ENCODE assay signal across 8 cellular contexts in the genomic region with DNA sequence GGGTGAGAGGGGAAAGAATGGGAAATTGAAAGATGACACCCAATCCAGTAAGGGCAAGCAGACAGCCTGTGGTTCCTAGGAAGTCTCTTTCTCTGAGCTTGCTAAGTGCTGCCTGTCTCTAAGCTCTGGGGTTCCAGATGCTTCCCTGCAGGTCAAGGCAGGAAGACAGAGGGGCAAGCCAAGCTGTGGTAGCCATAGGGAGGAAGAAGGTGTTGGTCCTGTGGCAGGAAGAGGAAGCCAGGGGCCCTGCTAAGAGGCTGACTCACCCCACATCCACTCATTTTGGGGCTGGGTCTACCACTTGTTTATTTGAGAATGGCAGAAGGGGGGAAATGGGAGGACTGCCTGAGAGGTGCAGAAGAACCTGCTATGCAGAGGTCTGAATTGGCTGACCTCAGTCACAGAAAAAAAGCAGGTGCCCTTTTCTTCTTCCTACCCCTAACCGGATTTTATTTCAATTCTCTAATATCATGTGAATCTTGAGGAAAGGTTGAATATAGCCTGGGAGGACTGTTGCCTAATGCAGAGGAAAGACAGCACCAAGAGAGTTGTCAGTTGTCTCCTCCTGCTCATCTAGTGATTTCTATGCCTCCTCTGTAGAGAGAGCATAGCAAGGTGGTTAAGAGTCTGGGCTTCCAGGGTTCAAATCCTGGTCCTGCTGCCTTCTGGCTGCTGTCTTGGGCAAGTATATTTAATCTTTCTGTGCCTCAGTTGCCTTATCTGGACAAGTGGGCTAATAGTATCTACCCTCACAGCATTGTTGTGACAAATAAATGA. TPM values are rescaled to one million over a fixed set of nuclear protein-coding genes. Genes with fewer than 3 reads are reported as not detected.
DNase-seq lines count a peak whose midpoint lies in the region; ATAC-seq and TF ChIP-seq lines count a peak whose summit lies in the region.

No MANE protein-coding gene starts in this region.

- H2BK20ac ChIP-seq in IMR-90 (ENCODE audit: low read depth, low read length), result no peak overlapping the region; the same call in 1 of the 2 replicates

- H2BK5ac ChIP-seq in IMR-90 (ENCODE audit: low read depth, low read length, poor library complexity, severe bottlenecking), result no peak overlapping the region

- peaks cover 0 to 4% of the 10 kb centered on the region in 2 donors for H3K9me3 Mint-ChIP-seq in activated T-cell treated with anti-CD3 and anti-CD28 coated beads, Interleukin-2, amount 50 U/mL, for 72 hours

- H3K9me1 ChIP-seq in IMR-90 (ENCODE audit: insufficient read depth, low read length), result no peaks in the 10 kb centered on the region; the same call in 1 of the 2 replicates

- H3K36me3 ChIP-seq in BLaER1 treated with 17β-estradiol and CSF1 and Interleukin-3, amounts not matched to agents 10 nM and 100 nM, result no peaks in the 10 kb centered on the region
- H3K36me3 ChIP-seq in IMR-90 (ENCODE audit: control insufficient read depth, insufficient read depth, low read length) (no peaks in the 10 kb centered on the region), muscle layer of colon (ENCODE audit: insufficient read depth, low read length) (no peaks in the 10 kb centered on the region)

- no CpG with 5 or more reads among the region's 1 CpG for WGBS in IMR-90 (ENCODE audit: extremely low coverage in 2 of 2, insufficient read length in 1 of 2), 2 experiments

- peak overlapping the region; percentile 32 to 82 (median 62) for H3K4me2 ChIP-seq in BLaER1 treated with 17β-estradiol and CSF1 and Interleukin-3, amounts not matched to agents 10 nM and 100 nM
- no peak overlapping the region for H3K4me2 ChIP-seq in IMR-90 (ENCODE audit: low read depth, low read length)

- no peak overlapping the region for H3K4me3 ChIP-seq in BLaER1 treated with 17β-estradiol and CSF1 and Interleukin-3, amounts not matched to agents 10 nM and 100 nM
- H3K4me3 ChIP-seq in IMR-90 (ENCODE audit: insufficient read depth, low read depth, low read length) (no peak overlapping the region), muscle layer of colon (ENCODE audit: low read depth in 1 of 2, low read length in 2 of 2) (peak overlapping the region in 1 of 2 donors; percentile 55)

- peak overlapping the region; percentile 47 for H3K27ac Mint-ChIP-seq in activated T-cell treated with anti-CD3 and anti-CD28 coated beads, Interleukin-2, amount 50 U/mL, for 72 hours

- DNase-seq in IMR-90 (no peak), GM10248 (ENCODE audit: extremely low spot score) (no peak), C1 segment of cervical spinal cord (lab: John Stamatoyannopoulos, UW) (no peak), AG08396 (ENCODE audit: low spot score) (no peak)
- DNase-seq in activated T-cell treated with anti-CD3 and anti-CD28 coated beads, Interleukin-2, amount 50 U/mL, for 72 hours, result peak; percentile 65 to 74

- in situ Hi-C loops in IMR-90 (cut with MboI; ENCODE audit: low sequenced_read_pairs), result no loop called here

- H3K9ac ChIP-seq in BLaER1 treated with 17β-estradiol and CSF1 and Interleukin-3, amounts not matched to agents 10 nM and 100 nM, result no peak overlapping the region
- no peak overlapping the region for H3K9ac ChIP-seq in IMR-90 (ENCODE audit: low read depth, low read length)
- no peak overlapping the region for H3K9ac ChIP-seq in muscle layer of colon (ENCODE audit: low read length)

- no peak for TF ChIP-seq POLR2A in IMR-90 (IDR thresholded peaks at IDR 0.05; ENCODE audit: low read depth, low read length)

- no peak overlapping the region for H3K27ac ChIP-seq in BLaER1 treated with 17β-estradiol and CSF1 and Interleukin-3, amounts not matched to agents 10 nM and 100 nM
- no peak overlapping the region for H3K27ac ChIP-seq in IMR-90 (ENCODE audit: insufficient read depth, low read length)
- peak overlapping the region; percentile 31 for H3K27ac ChIP-seq in muscle layer of colon (ENCODE audit: low read depth, low read length)

- H4K91ac ChIP-seq in IMR-90 (ENCODE audit: insufficient read depth, low read depth, low read length), result peak overlapping the region; percentile 41; the same call in 1 of the 2 replicates

- BruUV-seq in IMR-90 (replicated peaks; lab: Mats Ljungman, UMichigan), result no TSS peak

- no peak for TF ChIP-seq CTCF in IMR-90 (conservative IDR thresholded peaks at IDR 0.05; ENCODE audit: low read depth, low read length)
- TF ChIP-seq CTCF in GM10248 (IDR thresholded peaks at IDR 0.05; ENCODE audit: control extremely low read depth, extremely low read depth, low read depth, missing control alignments), result no peak

- TF ChIP-seq RAD21 in IMR-90 (IDR thresholded peaks at IDR 0.05; ENCODE audit: low read length), result no peak

- POLR2A ChIA-PET in IMR-90 (lab: Charles Lee; ENCODE audit: unreplicated experiment), result no interaction called here
- POLR2A ChIA-PET in GM10248 (lab: Yijun Ruan, JAX), result no interaction called here

- H2BK15ac ChIP-seq in IMR-90 (ENCODE audit: low read depth, low read length), result no peak overlapping the region

- H3K4me1 ChIP-seq in BLaER1 treated with 17β-estradiol and CSF1 and Interleukin-3, amounts not matched to agents 10 nM and 100 nM, result peaks cover 50 to 75% (median 55%) of the 10 kb centered on the region in 10 experiments
- H3K4me1 ChIP-seq in IMR-90 (ENCODE audit: control insufficient read depth, insufficient read depth, low read length), result peaks cover 2% of the 10 kb centered on the region; the same call in 1 of the 2 replicates
- peaks cover 24% of the 10 kb centered on the region for H3K4me1 ChIP-seq in muscle layer of colon (ENCODE audit: insufficient read depth, low read length)

- CTCF ChIA-PET in IMR-90 (lab: Yijun Ruan, JAX), result interaction anchor here (0.6 kb wide), 1 partner anchor 78 kb away, joined by 3 read pairs; no protein-coding TSS in a partner anchor
- CTCF ChIA-PET in GM10248 (lab: Yijun Ruan, JAX), result interaction anchor here (1.3 to 1.6 kb wide), 2 partner anchors 78 to 145 kb away, joined by 4 to 5 read pairs; no protein-coding TSS in a partner anchor

- dilution Hi-C loops in IMR-90 (cut with HindIII; ENCODE audit: low sequenced_read_pairs, unreplicated experiment), result no loop called here

- intact Hi-C loops in IMR-90 (cut with micrococcal nuclease), result no loop called here

- no peak overlapping the region; the same call in 1 of the 2 replicates for H2BK120ac ChIP-seq in IMR-90 (ENCODE audit: low read depth, low read length)

- H3K56ac ChIP-seq in IMR-90 (ENCODE audit: extremely low read depth, insufficient read depth, low read length), result no peak overlapping the region

- peaks cover 29% of the 10 kb centered on the region for H3K27me3 Mint-ChIP-seq in activated T-cell treated with anti-CD3 and anti-CD28 coated beads, Interleukin-2, amount 50 U/mL, for 72 hours (ENCODE audit: low read depth)

- ATAC-seq in IMR-90 (ENCODE audit: low read depth) (no peak), HG03025 (IDR thresholded peaks at IDR 0.05; ENCODE audit: low FRiP score, unreplicated experiment) (no peak)
- ATAC-seq in activated T-cell treated with anti-CD3 and anti-CD28 coated beads, Interleukin-2, amount 50 U/mL, for 72 hours (replicated peaks in 1 of 2), result peak; percentile 56 to 59

- H3K18ac ChIP-seq in IMR-90 (ENCODE audit: low read depth, low read length), result no peak overlapping the region

- peaks cover 0 to 11% (median 0%) of the 10 kb centered on the region in 11 experiments; a peak in 6 of 22 replicates for H3K9me3 ChIP-seq in BLaER1 treated with 17β-estradiol and CSF1 and Interleukin-3, amounts not matched to agents 10 nM and 100 nM (replicated peaks in 1 of 11)
- H3K9me3 ChIP-seq in IMR-90 (ENCODE audit: control insufficient read depth, insufficient read depth, low read length) (peaks cover 2% of the 10 kb centered on the region; the same call in 1 of the 2 replicates), muscle layer of colon (ENCODE audit: low read length) (no peaks in the 10 kb centered on the region)

- no peak overlapping the region for H4K8ac ChIP-seq in IMR-90 (ENCODE audit: low read depth in 2 of 2, low read length in 2 of 2)

- H3K36me3 Mint-ChIP-seq in activated T-cell treated with anti-CD3 and anti-CD28 coated beads, Interleukin-2, amount 50 U/mL, for 72 hours (ENCODE audit: insufficient read depth in 2 of 2), result peaks cover 7 to 23% of the 10 kb centered on the region in 2 donors

- no peak overlapping the region for H3K23ac ChIP-seq in IMR-90 (ENCODE audit: low read depth, low read length)

- H4K5ac ChIP-seq in IMR-90 (ENCODE audit: low read depth, low read length), result no peak overlapping the region

- no peak overlapping the region for H2AK5ac ChIP-seq in IMR-90 (ENCODE audit: low read depth, low read length)

- H3K79me1 ChIP-seq in IMR-90 (ENCODE audit: low read depth in 1 of 2, low read length in 2 of 2), result no peaks in the 10 kb centered on the region

- no peak overlapping the region for H3K14ac ChIP-seq in IMR-90 (replicated peaks; ENCODE audit: low read depth, low read length)

- 0 out of 2 replicates have a peak overlapping the region, but pooled peaks have one; percentile 34 for H3K4ac ChIP-seq in IMR-90 (ENCODE audit: low read depth, low read length)

- peaks cover 74% of the 10 kb centered on the region for H3K4me1 Mint-ChIP-seq in activated T-cell treated with anti-CD3 and anti-CD28 coated beads, Interleukin-2, amount 50 U/mL, for 72 hours (ENCODE audit: low read depth)

- peak overlapping the region; percentile 61 for H2AFZ ChIP-seq in IMR-90 (replicated peaks; ENCODE audit: low read length, poor library complexity)

- H3K4me3 Mint-ChIP-seq in activated T-cell treated with anti-CD3 and anti-CD28 coated beads, Interleukin-2, amount 50 U/mL, for 72 hours, result peak overlapping the region; percentile 87 to 93

- H2AK9ac ChIP-seq in IMR-90 (replicated peaks; ENCODE audit: low read depth, low read length, poor library complexity), result no peak overlapping the region

- H3K27me3 ChIP-seq in BLaER1 treated with 17β-estradiol and CSF1 and Interleukin-3, amounts not matched to agents 10 nM and 100 nM, result peaks cover 49 to 64% (median 59%) of the 10 kb centered on the region in 11 experiments
- H3K27me3 ChIP-seq in IMR-90 (ENCODE audit: control insufficient read depth, insufficient read depth, low read length) (peaks cover 34% of the 10 kb centered on the region), muscle layer of colon (ENCODE audit: control insufficient read depth in 1 of 2, insufficient read depth in 2 of 2, low read length in 2 of 2) (peaks cover 8% of the 10 kb centered on the region in 2 donors)

- peaks cover 0 to 23% (median 0%) of the 10 kb centered on the region in 11 experiments; a peak in 7 of 22 replicates for H4K20me1 ChIP-seq in BLaER1 treated with 17β-estradiol and CSF1 and Interleukin-3, amounts not matched to agents 10 nM and 100 nM
- no peaks in the 10 kb centered on the region for H4K20me1 ChIP-seq in IMR-90 (ENCODE audit: insufficient read depth, low read length)

RNA-seq across cellular contexts. Expression of a gene that starts 27.4 kb away (rescaled TPM):
- 1.3 and 1.7 TPM in 2 replicates for total RNA-seq in IMR-90 (2012; rRNA removed)
- 1.7 and 2.0 TPM in 2 replicates for polyA plus RNA-seq in IMR-90 (2012; rRNA removed)
- 1.2 and 1.5 TPM in 2 replicates for polyA plus RNA-seq in IMR-90 (2012; cell fraction: cytosol; rRNA removed)
- 0.47 and 0.64 TPM in 2 replicates for polyA plus RNA-seq in IMR-90 (2012; cell fraction: nucleus; rRNA removed; ENCODE audit: low replicate concordance)
- total RNA-seq in activated T-cell treated with anti-CD3 and anti-CD28 coated beads, Interleukin-2, amount 50 U/mL, for 72 hours, result 10 to 100 TPM; 71.1 to 93.2 TPM

Comparison
In these comparisons a context has a peak if more than half of its experiments do, and no peak if none do; other contexts are left out.
1. ATAC-seq: peak in activated T-cell treated with anti-CD3 and anti-CD28 coated beads, Interleukin-2, amount 50 U/mL, for 72 hours (2 of 2); none in IMR-90 (single experiment) and HG03025 (single experiment).
2. DNase-seq: peak in activated T-cell treated with anti-CD3 and anti-CD28 coated beads, Interleukin-2, amount 50 U/mL, for 72 hours (2 of 2); none in IMR-90 (single experiment), GM10248 (single experiment), C1 segment of cervical spinal cord (0 of 14) and AG08396 (single experiment).
3. RNA of a gene that starts 27.4 kb away (total RNA-seq): 71.1 to 93.2 TPM in activated T-cell treated with anti-CD3 and anti-CD28 coated beads, Interleukin-2, amount 50 U/mL, for 72 hours; 1.3 to 1.7 TPM in IMR-90; every median in the first group is over 10 times any median in the second.